Comparison of ENCODE assay signal across 8 cellular contexts in genomic region chr3:143970773-143971366, GRCh38. TPM values are rescaled to one million over a fixed set of nuclear protein-coding genes. Genes with fewer than 3 reads are reported as not detected.
DNase-seq lines count a peak whose midpoint lies in the region; ATAC-seq and TF ChIP-seq lines count a peak whose summit lies in the region.

No MANE protein-coding gene starts in this region.

- peak; percentile 8 for TF ChIP-seq CTCF in mesothelial cell of epicardium (IDR thresholded peaks at IDR 0.05; ENCODE audit: unreplicated experiment)

- peak overlapping the region; percentile 99 for H3K27ac Mint-ChIP-seq in mesothelial cell of epicardium

- H3K4me1 ChIP-seq in effector memory CD4-positive, alpha-beta T cell (ENCODE audit: control insufficient read depth, insufficient read depth, low read length, poor library complexity, severe bottlenecking) = peaks cover 4% of the 10 kb centered on the region

- no peaks in the 10 kb centered on the region for H3K9me3 Mint-ChIP-seq in mesothelial cell of epicardium

- H3K4me3 Mint-ChIP-seq in mesothelial cell of epicardium = peak overlapping the region; percentile 94

- peak; percentile 13 for ATAC-seq in HG02852 (IDR thresholded peaks at IDR 0.05; ENCODE audit: unreplicated experiment)

- H3K27me3 Mint-ChIP-seq in mesothelial cell of epicardium (ENCODE audit: low read depth) = no peaks in the 10 kb centered on the region

- H3K4me3 ChIP-seq in effector memory CD4-positive, alpha-beta T cell (ENCODE audit: insufficient read depth, low read depth, low read length, poor library complexity, severe bottlenecking) = peak overlapping the region; percentile 92

- peak; percentile 46 for DNase-seq in NCI-H2029 (lab: John Stamatoyannopoulos, UW)
- no peak for DNase-seq in NCI-H2029 treated with DMSO at 0.1 percent for 48 hours (lab: John Stamatoyannopoulos, UW)
- DNase-seq in NCI-H2227 treated with DMSO at 0.1 percent for 48 hours (lab: John Stamatoyannopoulos, UW) = peak; percentile 77
- peak; percentile 81 for DNase-seq in activated CD8-positive, alpha-beta memory T cell treated with anti-CD3 and anti-CD28 coated beads for 24 hours
- peak; percentile 32 to 46 (median 41) for DNase-seq in effector memory CD4-positive, alpha-beta T cell
- DNase-seq in mesothelial cell of epicardium (ENCODE audit: low spot score in 2 of 2, unreplicated experiment in 2 of 2) = peak; percentile 39 to 73
- DNase-seq in stimulated activated CD8-positive, alpha-beta memory T cell treated with anti-CD3 and anti-CD28 coated beads, Interleukin-4, amount 100 ng/mL, for 24 hours (ENCODE audit: low read depth) = peak; percentile 28

- H3K36me3 ChIP-seq in effector memory CD4-positive, alpha-beta T cell (ENCODE audit: control insufficient read depth, insufficient read depth, low read length) = no peaks in the 10 kb centered on the region

- H3K4me1 Mint-ChIP-seq in mesothelial cell of epicardium = peaks cover 24% of the 10 kb centered on the region

- H3K36me3 Mint-ChIP-seq in mesothelial cell of epicardium = no peaks in the 10 kb centered on the region

- peak overlapping the region; percentile 74 for H3K27ac ChIP-seq in effector memory CD4-positive, alpha-beta T cell (ENCODE audit: insufficient read depth, low read length, poor library complexity, severe bottlenecking)

- peaks cover 5% of the 10 kb centered on the region for H3K27me3 ChIP-seq in effector memory CD4-positive, alpha-beta T cell (replicated peaks; ENCODE audit: control insufficient read depth, insufficient read depth, low read length, poor library complexity, severe bottlenecking)

- H3K9me3 ChIP-seq in effector memory CD4-positive, alpha-beta T cell (ENCODE audit: control insufficient read depth, low read length) = no peaks in the 10 kb centered on the region

RNA-seq across cellular contexts. Expression of gene DIPK2A, which starts 0.8 kb away (rescaled TPM):
- total RNA-seq in mesothelial cell of epicardium = 49.2 to 55.1 TPM (median 52.0 TPM) in 3 replicates
